Comparison of ENCODE assay signal across 2 cellular contexts in the genomic region with DNA sequence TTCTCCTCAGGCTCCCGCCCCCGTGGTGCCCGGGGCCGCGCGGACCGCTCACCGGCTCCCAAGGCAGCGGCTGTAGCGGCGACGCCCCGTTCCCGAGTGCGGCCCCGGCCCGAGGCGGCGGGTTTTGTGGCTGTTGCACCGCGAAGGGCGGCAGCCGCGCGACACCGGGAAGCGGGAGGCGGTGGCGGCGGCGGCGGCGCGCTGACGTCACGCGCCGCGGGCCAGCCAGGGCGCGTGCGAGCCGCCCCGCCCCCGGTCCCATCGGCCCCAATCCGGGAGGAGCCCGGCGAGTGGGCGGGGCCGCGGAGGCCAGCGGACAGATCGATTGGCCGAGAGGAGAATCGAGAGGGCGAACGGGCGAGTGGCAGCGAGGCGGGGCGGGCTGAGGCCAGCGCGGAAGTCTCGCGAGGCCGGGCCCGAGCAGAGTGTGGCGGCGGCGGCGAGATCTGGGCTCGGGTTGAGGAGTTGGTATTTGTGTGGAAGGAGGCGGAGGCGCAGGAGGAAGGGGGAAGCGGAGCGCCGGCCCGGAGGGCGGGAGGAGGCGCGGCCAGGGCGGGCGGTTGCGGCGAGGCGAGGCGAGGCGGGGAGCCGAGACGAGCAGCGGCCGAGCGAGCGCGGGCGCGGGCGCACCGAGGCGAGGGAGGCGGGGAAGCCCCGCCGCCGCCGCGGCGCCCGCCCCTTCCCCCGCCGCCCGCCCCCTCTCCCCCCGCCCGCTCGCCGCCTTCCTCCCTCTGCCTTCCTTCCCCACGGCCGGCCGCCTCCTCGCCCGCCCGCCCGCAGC.
TF ChIP-seq lines count a peak whose summit lies in the region.

A gene (plus strand): TSS at position 726 of the 781 bp plus-strand sequence. CDS start 101 bp downstream, outside the sequence.

TF ChIP-seq in IMR-90, 13 proteins besides CTCF, POLR2A, EP300 and RAD21:
- TF ChIP-seq SMC3 (IDR thresholded peaks at IDR 0.05; ENCODE audit: low read depth, low read length): no peak
- no peak for TF ChIP-seq MAFK (IDR thresholded peaks at IDR 0.05; ENCODE audit: low read depth, low read length)
- TF ChIP-seq BHLHE40 (IDR thresholded peaks at IDR 0.05; ENCODE audit: low read depth, low read length): no peak; the same call in none of the 2 replicates
- no peak for TF ChIP-seq FOS (IDR thresholded peaks at IDR 0.05; ENCODE audit: low read depth, low read length)
- TF ChIP-seq CEBPB (IDR thresholded peaks at IDR 0.05; ENCODE audit: low read depth, low read length): no peak
- peak; percentile 67; the same call in 1 of the 2 replicates for TF ChIP-seq MAZ (IDR thresholded peaks at IDR 0.05; ENCODE audit: borderline replicate concordance, low read depth, low read length)
- TF ChIP-seq, protein P1, sequence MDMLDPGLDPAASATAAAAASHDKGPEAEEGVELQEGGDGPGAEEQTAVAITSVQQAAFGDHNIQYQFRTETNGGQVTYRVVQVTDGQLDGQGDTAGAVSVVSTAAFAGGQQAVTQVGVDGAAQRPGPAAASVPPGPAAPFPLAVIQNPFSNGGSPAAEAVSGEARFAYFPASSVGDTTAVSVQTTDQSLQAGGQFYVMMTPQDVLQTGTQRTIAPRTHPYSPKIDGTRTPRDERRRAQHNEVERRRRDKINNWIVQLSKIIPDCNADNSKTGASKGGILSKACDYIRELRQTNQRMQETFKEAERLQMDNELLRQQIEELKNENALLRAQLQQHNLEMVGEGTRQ (IDR thresholded peaks at IDR 0.05; ENCODE audit: low read depth, low read length): peak; percentile 59; the same call in 1 of the 2 replicates
- no peak for TF ChIP-seq NFE2L2 (IDR thresholded peaks at IDR 0.05; ENCODE audit: low read depth, low read length)
- TF ChIP-seq, protein P2, sequence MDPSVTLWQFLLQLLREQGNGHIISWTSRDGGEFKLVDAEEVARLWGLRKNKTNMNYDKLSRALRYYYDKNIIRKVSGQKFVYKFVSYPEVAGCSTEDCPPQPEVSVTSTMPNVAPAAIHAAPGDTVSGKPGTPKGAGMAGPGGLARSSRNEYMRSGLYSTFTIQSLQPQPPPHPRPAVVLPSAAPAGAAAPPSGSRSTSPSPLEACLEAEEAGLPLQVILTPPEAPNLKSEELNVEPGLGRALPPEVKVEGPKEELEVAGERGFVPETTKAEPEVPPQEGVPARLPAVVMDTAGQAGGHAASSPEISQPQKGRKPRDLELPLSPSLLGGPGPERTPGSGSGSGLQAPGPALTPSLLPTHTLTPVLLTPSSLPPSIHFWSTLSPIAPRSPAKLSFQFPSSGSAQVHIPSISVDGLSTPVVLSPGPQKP (IDR thresholded peaks at IDR 0.05; ENCODE audit: borderline replicate concordance, low read depth, low read length): no peak

TF ChIP-seq in endothelial cell of umbilical vein, 7 proteins besides CTCF, POLR2A, EP300 and RAD21:
- TF ChIP-seq JUN (IDR thresholded peaks at IDR 0.05; ENCODE audit: borderline replicate concordance, insufficient read depth, insufficient read length, low read depth) (no peak), MYC (IDR thresholded peaks at IDR 0.05; ENCODE audit: low read depth, low read length) (no peak), POLR2AphosphoS5 (IDR thresholded peaks at IDR 0.05; ENCODE audit: insufficient read depth, low read depth, low read length) (peak; percentile 25)
TF ChIP-seq in endothelial cell of umbilical vein: peak in this region for 1.
